In genomic region chr2:119641562-119642258, GRCh38 we compare ENCODE assay signal across 8 cellular contexts. TPM values are rescaled to one million over a fixed set of nuclear protein-coding genes. Genes with fewer than 3 reads are reported as not detected.
DNase-seq lines count a peak whose midpoint lies in the region; ATAC-seq and TF ChIP-seq lines count a peak whose summit lies in the region.

No MANE protein-coding gene starts in this region.

- no peak for TF ChIP-seq POLR2A in Peyer's patch (IDR thresholded peaks at IDR 0.05)

- H3K9me3 ChIP-seq in Peyer's patch (no peaks in the 10 kb centered on the region), fibroblast of lung (ENCODE audit: control insufficient read depth, insufficient read depth, low read depth, low read length) (no peaks in the 10 kb centered on the region)

- no peak overlapping the region for H3K9ac ChIP-seq in fibroblast of lung (ENCODE audit: insufficient read depth, low read length)

- H3K4me2 ChIP-seq in fibroblast of lung (ENCODE audit: extremely low read depth, insufficient read depth, low read length) = peak overlapping the region; percentile 42

- no peaks in the 10 kb centered on the region for H4K20me1 ChIP-seq in fibroblast of lung (ENCODE audit: control insufficient read depth, extremely low read depth, insufficient read depth, low read length)

- H3K27ac ChIP-seq in Peyer's patch = no peak overlapping the region
- H3K27ac ChIP-seq in fibroblast of lung (ENCODE audit: insufficient read depth, low read length) = no peak overlapping the region

- peak; percentile 90 for ATAC-seq in GM21576 (IDR thresholded peaks at IDR 0.05; ENCODE audit: unreplicated experiment)
- ATAC-seq in stimulated activated naive CD8-positive, alpha-beta T cell treated with anti-CD3 and anti-CD28 coated beads, Interleukin-15, amount 100 ng/mL, for 72 hours = peak; percentile 95

- no peak overlapping the region for H3K4me3 ChIP-seq in Jurkat, Clone E6-1 (ENCODE audit: low read length)
- H3K4me3 ChIP-seq in Peyer's patch (no peak overlapping the region), fibroblast of lung (replicated peaks in 1 of 4; ENCODE audit: control extremely low read depth in 1 of 4, insufficient read depth in 1 of 4, low read depth in 3 of 4, low read length in 4 of 4) (no peak overlapping the region)

- no peaks in the 10 kb centered on the region for H3K9me3 Mint-ChIP-seq in neural crest cell
- H3K9me3 Mint-ChIP-seq in stimulated activated naive CD8-positive, alpha-beta T cell treated with anti-CD3 and anti-CD28 coated beads, Interleukin-15, amount 100 ng/mL, for 72 hours = no peaks in the 10 kb centered on the region

- no peaks in the 10 kb centered on the region for H3K36me3 Mint-ChIP-seq in neural crest cell (ENCODE audit: low read depth)

- no peak overlapping the region for H2AFZ ChIP-seq in fibroblast of lung (ENCODE audit: low read length)

- H3K27ac Mint-ChIP-seq in neural crest cell (ENCODE audit: unreplicated experiment) = no peak overlapping the region
- no peak overlapping the region for H3K27ac Mint-ChIP-seq in stimulated activated naive CD8-positive, alpha-beta T cell treated with anti-CD3 and anti-CD28 coated beads, Interleukin-15, amount 100 ng/mL, for 72 hours

- H3K4me1 ChIP-seq in Peyer's patch (no peaks in the 10 kb centered on the region), fibroblast of lung (ENCODE audit: control insufficient read depth, extremely low read depth, insufficient read depth, low read length) (no peaks in the 10 kb centered on the region)

- peaks cover 11% of the 10 kb centered on the region for H3K27me3 Mint-ChIP-seq in neural crest cell (ENCODE audit: low read depth)
- peaks cover 12% of the 10 kb centered on the region for H3K27me3 Mint-ChIP-seq in stimulated activated naive CD8-positive, alpha-beta T cell treated with anti-CD3 and anti-CD28 coated beads, Interleukin-15, amount 100 ng/mL, for 72 hours

- no peaks in the 10 kb centered on the region for H3K79me2 ChIP-seq in fibroblast of lung (ENCODE audit: control insufficient read depth, insufficient read depth, low read length)

- no peaks in the 10 kb centered on the region for H3K27me3 ChIP-seq in Peyer's patch
- peaks cover 5% of the 10 kb centered on the region for H3K27me3 ChIP-seq in fibroblast of lung (ENCODE audit: control insufficient read depth, insufficient read depth, low read length)

- no peak overlapping the region for H3K4me3 Mint-ChIP-seq in neural crest cell
- H3K4me3 Mint-ChIP-seq in stimulated activated naive CD8-positive, alpha-beta T cell treated with anti-CD3 and anti-CD28 coated beads, Interleukin-15, amount 100 ng/mL, for 72 hours = no peak overlapping the region

- peak; percentile 54 to 91 (median 75) for TF ChIP-seq CTCF in Peyer's patch (IDR thresholded peaks at IDR 0.05)
- peak; percentile 98 to 99 for TF ChIP-seq CTCF in fibroblast of lung (conservative IDR thresholded peaks at IDR 0.05 in 1 of 2, IDR thresholded peaks at IDR 0.05 in 1 of 2; ENCODE audit: low read depth in 1 of 2, low read length in 2 of 2)
- peak; percentile 93 for TF ChIP-seq CTCF in neural crest cell (conservative IDR thresholded peaks at IDR 0.05)

- peaks cover 35% of the 10 kb centered on the region for H3K4me1 Mint-ChIP-seq in neural crest cell
- peaks cover 5% of the 10 kb centered on the region for H3K4me1 Mint-ChIP-seq in stimulated activated naive CD8-positive, alpha-beta T cell treated with anti-CD3 and anti-CD28 coated beads, Interleukin-15, amount 100 ng/mL, for 72 hours

- peak; percentile 37 for DNase-seq in DMS79 (lab: John Stamatoyannopoulos, UW)
- DNase-seq in Jurkat, Clone E6-1 (ENCODE audit: low read depth, low spot score) = peak; percentile 41
- peak; percentile 60 to 85 (median 75) for DNase-seq in Peyer's patch
- DNase-seq in activated T-helper 1 cell treated with Interleukin-2 at 50 U/mL for 16 hours (ENCODE audit: low read depth) = peak; percentile 53
- DNase-seq in fibroblast of lung (ENCODE audit: low read depth in 2 of 2) = peak; percentile 59 to 74
- peak; percentile 83 for DNase-seq in neural crest cell (ENCODE audit: low read depth, low spot score)
- DNase-seq in stimulated activated naive CD8-positive, alpha-beta T cell treated with anti-CD3 and anti-CD28 coated beads, Interleukin-15, amount 100 ng/mL, for 72 hours = peak; percentile 63 to 74

- H3K36me3 ChIP-seq in Peyer's patch (no peaks in the 10 kb centered on the region), fibroblast of lung (ENCODE audit: control insufficient read depth, insufficient read depth, low read length) (no peaks in the 10 kb centered on the region)

RNA-seq across cellular contexts. Expression of gene TMEM177, which starts 37.3 kb away (rescaled TPM):
- 25.1 TPM for polyA plus RNA-seq in Jurkat, Clone E6-1 (2012; ENCODE audit: insufficient read depth, insufficient read length)
- total RNA-seq in Peyer's patch (10 to 100 TPM in 3 of 4 donors, 1 to 10 TPM in 1; 3.3 to 39.8 (median 30.5) TPM), fibroblast of lung (5.6 and 6.1 TPM in 2 replicates), neural crest cell (27.7 and 30.9 TPM in 2 replicates)
- 5.8 and 8.4 TPM in 2 replicates for polyA plus RNA-seq in fibroblast of lung
- polyA plus RNA-seq in fibroblast of lung (2012) = 6.8 and 10.4 TPM in 2 replicates
- polyA minus RNA-seq in fibroblast of lung (ENCODE audit: low replicate concordance) = 10.0 and 11.8 TPM in 2 replicates
